ENCODE assay signal across 10 cellular contexts in genomic region chr22:25485626-25486545, GRCh38.
DNase-seq lines count a peak whose midpoint lies in the region; ATAC-seq and TF ChIP-seq lines count a peak whose summit lies in the region.
"Had no signal": no experiment of that assay in that cellular context is flagged by ENCODE, and none has a peak within 500 bp of the region (broad histone marks: within the 10 kb centered on the region; RNA-seq: fewer than 3 reads in every experiment).

No MANE protein-coding gene starts in this region.

- TF ChIP-seq POLR2A in gastrocnemius medialis (IDR thresholded peaks at IDR 0.05) = no peak

- DNase-seq in GM06990 (ENCODE audit: extremely low read depth, insufficient read length) (peak; percentile 24), gastrocnemius medialis (no peak)
- DNase-seq in activated naive CD8-positive, alpha-beta T cell treated with anti-CD3 and anti-CD28 coated beads for 36 hours = peak; percentile 65
- DNase-seq in effector CD4-positive, alpha-beta T cell = no peak
- DNase-seq: DMS 273 treated with DMSO at 0.1 percent for 48 hours, transverse colon had no signal

- H3K27me3 ChIP-seq in GM06990 (replicated peaks; ENCODE audit: control insufficient read depth, insufficient read depth, low read length) (no peaks in the 10 kb centered on the region), gastrocnemius medialis (no peaks in the 10 kb centered on the region)
- H3K27me3 ChIP-seq: transverse colon had no signal

- H3K36me3 ChIP-seq in GM06990 (ENCODE audit: control insufficient read depth, insufficient read depth, low read length) (no peaks in the 10 kb centered on the region), gastrocnemius medialis (no peaks in the 10 kb centered on the region)
- H3K36me3 ChIP-seq: transverse colon had no signal

- H3K4me3 Mint-ChIP-seq in activated naive CD8-positive, alpha-beta T cell treated with anti-CD3 and anti-CD28 coated beads for 36 hours = peak overlapping the region; percentile 38

- peak; percentile 84 for ATAC-seq in GM19395 (IDR thresholded peaks at IDR 0.05; ENCODE audit: unreplicated experiment)
- peak; percentile 70 for ATAC-seq in HG03460 (IDR thresholded peaks at IDR 0.05; ENCODE audit: unreplicated experiment)
- no peak for ATAC-seq in HG03342 (IDR thresholded peaks at IDR 0.05; ENCODE audit: unreplicated experiment)
- no peak for ATAC-seq in HG03439 (IDR thresholded peaks at IDR 0.05; ENCODE audit: unreplicated experiment)
- ATAC-seq in gastrocnemius medialis = no peak

- peaks cover 50% of the 10 kb centered on the region for H3K4me1 Mint-ChIP-seq in activated naive CD8-positive, alpha-beta T cell treated with anti-CD3 and anti-CD28 coated beads for 36 hours

- no peaks in the 10 kb centered on the region for H3K27me3 Mint-ChIP-seq in activated naive CD8-positive, alpha-beta T cell treated with anti-CD3 and anti-CD28 coated beads for 36 hours

- no peaks in the 10 kb centered on the region for H3K9me3 ChIP-seq in gastrocnemius medialis
- H3K9me3 ChIP-seq: transverse colon had no signal

- H3K27ac ChIP-seq in gastrocnemius medialis = no peak overlapping the region
- H3K27ac ChIP-seq: transverse colon had no signal

- H3K9me3 Mint-ChIP-seq in activated naive CD8-positive, alpha-beta T cell treated with anti-CD3 and anti-CD28 coated beads for 36 hours = peaks cover 11% of the 10 kb centered on the region

- TF ChIP-seq CTCF in GM06990 (IDR thresholded peaks at IDR 0.05; ENCODE audit: insufficient read depth, low read length, poor library complexity, severe bottlenecking) (no peak), gastrocnemius medialis (IDR thresholded peaks at IDR 0.05 in 4 of 5, conservative IDR thresholded peaks at IDR 0.05 in 1 of 5) (no peak)

- H3K4me3 ChIP-seq in GM06990 (replicated peaks; ENCODE audit: low read depth, low read length) (no peak overlapping the region), gastrocnemius medialis (no peak overlapping the region)
- H3K4me3 ChIP-seq: transverse colon had no signal

- H3K27ac Mint-ChIP-seq in activated naive CD8-positive, alpha-beta T cell treated with anti-CD3 and anti-CD28 coated beads for 36 hours = peak overlapping the region; percentile 86

- H3K36me3 Mint-ChIP-seq in activated naive CD8-positive, alpha-beta T cell treated with anti-CD3 and anti-CD28 coated beads for 36 hours = peaks cover 76% of the 10 kb centered on the region

- intact Hi-C loops in gastrocnemius medialis (cut with DNase I; ENCODE audit: low total_unique reads) = no loop called here

- peaks cover 18 to 26% of the 10 kb centered on the region in 2 donors for H3K4me1 ChIP-seq in gastrocnemius medialis

- in situ Hi-C loops in gastrocnemius medialis (cut with MboI; ENCODE audit: low sequenced_read_pairs in 4 of 4) = no loop called here

Comparison
In these comparisons a context has a peak if more than half of its experiments do, and no peak if none do; other contexts are left out.
1. DNase-seq: peak in GM06990 (single experiment) and activated naive CD8-positive, alpha-beta T cell treated with anti-CD3 and anti-CD28 coated beads for 36 hours (single experiment); none in effector CD4-positive, alpha-beta T cell (single experiment) and gastrocnemius medialis (0 of 2).
2. ATAC-seq: peak in GM19395 (single experiment) and HG03460 (single experiment); none in HG03342 (single experiment), HG03439 (single experiment) and gastrocnemius medialis (0 of 2).